Comparison of ENCODE assay signal across 9 cellular contexts in genomic region chr5:138975098-138975847, GRCh38.
A peak's percentile ranks its signal among the peaks of the same experiment; 100 is the strongest.
DNase-seq lines count a peak whose midpoint lies in the region; FAIRE-seq and TF ChIP-seq lines count a peak whose summit lies in the region.
"Had no signal": no experiment of that assay in that cellular context is flagged by ENCODE, and none has a peak within 500 bp of the region (broad histone marks: within the 10 kb centered on the region; RNA-seq: fewer than 3 reads in every experiment).

No MANE protein-coding gene starts in this region.

- intact Hi-C loops in kidney (cut with DNase I) = no loop called here

- no peak for TF ChIP-seq CTCF in astrocyte of the cerebellum (IDR thresholded peaks at IDR 0.05; ENCODE audit: low read depth, low read length, missing control alignments)
- TF ChIP-seq CTCF in kidney (IDR thresholded peaks at IDR 0.05; ENCODE audit: borderline replicate concordance, extremely low read depth, insufficient read depth) = no peak

- no peaks in the 10 kb centered on the region for H3K9me3 Mint-ChIP-seq in T-helper 2 cell treated with Interferon-gamma antibody and Interleukin-4, amounts not matched to agents 5 μg/mL and 100 μg/mL, for 36 hours

- in situ Hi-C loops in astrocyte of the cerebellum (cut with HindIII; ENCODE audit: low sequenced_read_pairs) = no loop called here

- H3K27ac ChIP-seq in kidney (ENCODE audit: low read depth in 2 of 2, low read length in 2 of 2) (peak overlapping the region; percentile 55 to 66), subcutaneous abdominal adipose tissue (ENCODE audit: low read depth, low read length) (peak overlapping the region; percentile 42)

- no peak overlapping the region for H3K4me3 ChIP-seq in astrocyte of the cerebellum (ENCODE audit: low read depth, low read length)
- H3K4me3 ChIP-seq in kidney (ENCODE audit: low read length in 2 of 2) = no peak overlapping the region
- no peak overlapping the region for H3K4me3 ChIP-seq in subcutaneous abdominal adipose tissue (ENCODE audit: low read depth in 1 of 5, low read length in 5 of 5)

- DNase-seq in Kasumi-1 (lab: John Stamatoyannopoulos, UW) = peak; percentile 31 to 49
- DNase-seq in astrocyte of the cerebellum (ENCODE audit: low read depth) = peak; percentile 59
- no peak for DNase-seq in kidney
- DNase-seq in NCI-H1694 (lab: John Stamatoyannopoulos, UW) = no peak
- no peak for DNase-seq in SW 1271 (lab: John Stamatoyannopoulos, UW)
- no peak for DNase-seq in T-helper 2 cell treated with Interferon-gamma antibody and Interleukin-4, amounts not matched to agents 5 μg/mL and 100 μg/mL, for 36 hours (ENCODE audit: low spot score)
- no peak for DNase-seq in activated CD8-positive, alpha-beta memory T cell treated with anti-CD3 and anti-CD28 coated beads, Interleukin-2, amount 50 U/mL, for 48 hours
- DNase-seq: NCI-H526 treated with DMSO at 0.1 percent for 48 hours had no signal

- peaks cover 34% of the 10 kb centered on the region for H3K4me1 Mint-ChIP-seq in T-helper 2 cell treated with Interferon-gamma antibody and Interleukin-4, amounts not matched to agents 5 μg/mL and 100 μg/mL, for 36 hours (ENCODE audit: low read depth)

- H3K9ac ChIP-seq in kidney (ENCODE audit: low read length in 2 of 2) = no peak overlapping the region
- no peak overlapping the region for H3K9ac ChIP-seq in subcutaneous abdominal adipose tissue (ENCODE audit: low read length in 5 of 5)

- H3K4me1 ChIP-seq in kidney (ENCODE audit: control insufficient read depth in 1 of 2, insufficient read depth in 1 of 2, low read depth in 1 of 2, low read length in 2 of 2) (peaks cover 10 to 16% of the 10 kb centered on the region in 2 donors), subcutaneous abdominal adipose tissue (ENCODE audit: control insufficient read depth in 5 of 5, insufficient read depth in 5 of 5, low read length in 5 of 5) (peaks cover 6 to 34% (median 28%) of the 10 kb centered on the region in 5 donors)

- FAIRE-seq in kidney (lab: Jason Lieb, UNC) = no peak

- H3K4me3 Mint-ChIP-seq in T-helper 2 cell treated with Interferon-gamma antibody and Interleukin-4, amounts not matched to agents 5 μg/mL and 100 μg/mL, for 36 hours = no peak overlapping the region

- H3K36me3 ChIP-seq in kidney (ENCODE audit: control insufficient read depth in 1 of 2, insufficient read depth in 2 of 2, low read length in 2 of 2) (no peaks in the 10 kb centered on the region), subcutaneous abdominal adipose tissue (ENCODE audit: control insufficient read depth in 5 of 5, insufficient read depth in 5 of 5, low read length in 5 of 5) (no peaks in the 10 kb centered on the region)

- no peaks in the 10 kb centered on the region for H3K9me3 ChIP-seq in kidney (ENCODE audit: control insufficient read depth in 1 of 2, low read length in 2 of 2)
- no peaks in the 10 kb centered on the region for H3K9me3 ChIP-seq in subcutaneous abdominal adipose tissue (ENCODE audit: control insufficient read depth in 5 of 5, low read length in 5 of 5)

- peaks cover 5% of the 10 kb centered on the region for H3K36me3 Mint-ChIP-seq in T-helper 2 cell treated with Interferon-gamma antibody and Interleukin-4, amounts not matched to agents 5 μg/mL and 100 μg/mL, for 36 hours (ENCODE audit: low read depth)

- H3K27me3 ChIP-seq in subcutaneous abdominal adipose tissue (ENCODE audit: control insufficient read depth in 5 of 5, insufficient read depth in 4 of 5, low read length in 5 of 5) = no peaks in the 10 kb centered on the region

- no peak overlapping the region for H3K27ac Mint-ChIP-seq in T-helper 2 cell treated with Interferon-gamma antibody and Interleukin-4, amounts not matched to agents 5 μg/mL and 100 μg/mL, for 36 hours

- no peaks in the 10 kb centered on the region for H3K27me3 Mint-ChIP-seq in T-helper 2 cell treated with Interferon-gamma antibody and Interleukin-4, amounts not matched to agents 5 μg/mL and 100 μg/mL, for 36 hours (ENCODE audit: low read depth)

Comparison
In these comparisons a context has a peak if more than half of its experiments do, and no peak if none do; other contexts are left out.
1. DNase-seq: peak in Kasumi-1 (2 of 2) and astrocyte of the cerebellum (single experiment); none in kidney (single experiment), NCI-H1694 (single experiment), SW 1271 (0 of 2), T-helper 2 cell treated with Interferon-gamma antibody and Interleukin-4, amounts not matched to agents 5 μg/mL and 100 μg/mL, for 36 hours (single experiment) and activated CD8-positive, alpha-beta memory T cell treated with anti-CD3 and anti-CD28 coated beads, Interleukin-2, amount 50 U/mL, for 48 hours (single experiment).